8 cellular contexts compared by ENCODE assay signal in the genomic region with DNA sequence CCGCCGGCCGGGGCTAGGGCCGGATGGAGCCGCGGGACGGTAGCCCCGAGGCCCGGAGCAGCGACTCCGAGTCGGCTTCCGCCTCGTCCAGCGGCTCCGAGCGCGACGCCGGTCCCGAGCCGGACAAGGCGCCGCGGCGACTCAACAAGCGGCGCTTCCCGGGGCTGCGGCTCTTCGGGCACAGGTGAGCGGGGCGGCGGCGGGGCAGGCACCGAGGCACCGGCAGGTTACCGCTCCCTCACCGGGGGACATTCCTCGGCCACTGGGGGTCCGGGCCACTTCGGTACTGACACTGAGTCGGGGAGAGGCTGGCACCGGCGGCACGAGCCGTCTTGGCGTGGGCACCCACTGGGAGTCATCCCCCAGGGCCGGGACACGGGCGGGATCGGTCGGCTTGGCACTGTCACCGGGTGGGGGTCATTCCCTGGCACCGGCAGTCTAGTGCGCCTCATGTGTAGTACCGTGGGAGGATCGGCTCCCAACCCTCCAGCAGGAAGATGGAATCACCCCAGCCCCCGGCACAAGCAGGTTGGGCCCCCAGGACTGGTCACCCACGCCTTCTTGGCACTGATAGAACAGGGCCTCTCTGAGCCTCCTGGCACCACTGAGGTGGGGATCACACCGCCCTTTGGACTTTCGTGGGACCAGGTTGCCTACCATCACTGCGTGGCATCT. TPM values are rescaled to one million over a fixed set of nuclear protein-coding genes. Genes with fewer than 3 reads are reported as not detected.
A peak's percentile ranks its signal among the peaks of the same experiment; 100 is the strongest.
DNase-seq lines count a peak whose midpoint lies in the region; ATAC-seq and TF ChIP-seq lines count a peak whose summit lies in the region.

No MANE protein-coding gene starts in this region.

- no peak overlapping the region for H4K91ac ChIP-seq in neuronal stem cell (ENCODE audit: low read depth, low read length, poor library complexity)

- H3K36me3 ChIP-seq in neuronal stem cell (replicated peaks in 1 of 2; ENCODE audit: control insufficient read depth in 2 of 2, insufficient read depth in 2 of 2, low read length in 2 of 2): peaks cover 0 to 4% of the 10 kb centered on the region in 2 donors

- H2AFZ ChIP-seq in neuronal stem cell (ENCODE audit: low read length): peak overlapping the region; percentile 77

- peaks cover 0 to 5% (median 0%) of the 10 kb centered on the region in 3 experiments for H3K27me3 ChIP-seq in neuronal stem cell (ENCODE audit: control insufficient read depth in 3 of 3, insufficient read depth in 3 of 3, low read depth in 1 of 3, low read length in 3 of 3)

- peak overlapping the region; percentile 47 for H2BK5ac ChIP-seq in neuronal stem cell (ENCODE audit: low read length)

- no CpG with 5 or more reads among the region's 63 CpGs for WGBS in neuronal stem cell (ENCODE audit: extremely low coverage in 2 of 2, insufficient read length in 2 of 2, insufficient replicate concordance in 1 of 2), 2 donors

- TF ChIP-seq CTCF in epithelial cell of proximal tubule (conservative IDR thresholded peaks at IDR 0.05; ENCODE audit: low read depth, low read length): no peak

- H2BK15ac ChIP-seq in neuronal stem cell (ENCODE audit: low read length): peak overlapping the region; percentile 30

- no peaks in the 10 kb centered on the region for H3K9me3 ChIP-seq in T-helper 17 cell (ENCODE audit: control insufficient read depth, low read length, poor library complexity, severe bottlenecking)
- H3K9me3 ChIP-seq in neuronal stem cell (replicated peaks in 1 of 2; ENCODE audit: control insufficient read depth in 2 of 2, insufficient read depth in 1 of 2, low read depth in 1 of 2, low read length in 2 of 2): no peaks in the 10 kb centered on the region

- H3K18ac ChIP-seq in neuronal stem cell (ENCODE audit: low read length): peak overlapping the region; percentile 94

- peak overlapping the region; percentile 94 for H3K9ac ChIP-seq in neuronal stem cell (ENCODE audit: low read depth, low read length, poor library complexity)

- H3K4me2 ChIP-seq in neuronal stem cell (ENCODE audit: insufficient read depth, low read length, poor library complexity, severe bottlenecking): peak overlapping the region; percentile 95

- no peaks in the 10 kb centered on the region for H3K27me3 Mint-ChIP-seq in T-helper 17 cell

- H2BK120ac ChIP-seq in neuronal stem cell (ENCODE audit: low read depth, low read length): no peak overlapping the region

- peaks cover 72% of the 10 kb centered on the region for H3K4me1 Mint-ChIP-seq in T-helper 17 cell

- ATAC-seq in T-helper 17 cell (no peak), GM21576 (IDR thresholded peaks at IDR 0.05; ENCODE audit: unreplicated experiment) (no peak)

- H3K14ac ChIP-seq in neuronal stem cell (ENCODE audit: low read length): peak overlapping the region; percentile 97

- peak; percentile 40 to 42 for DNase-seq in stimulated activated CD4-positive, alpha-beta T cell treated with anti-CD3 and anti-CD28 coated beads, Interleukin-2, amount 100 ng/mL, for 24 hours
- no peak for DNase-seq in stimulated activated CD4-positive, alpha-beta T cell treated with anti-CD3 and anti-CD28 coated beads, Interleukin-2, amount 100 ng/mL, for 48 hours
- no peak for DNase-seq in T-helper 17 cell
- DNase-seq in epithelial cell of proximal tubule (ENCODE audit: low read depth): no peak
- no peak for DNase-seq in neuronal stem cell (ENCODE audit: low spot score)
- no peak for DNase-seq in AG20443 (ENCODE audit: low spot score)
- DNase-seq in NCI-H510A (lab: John Stamatoyannopoulos, UW): no peak

- H3K27ac Mint-ChIP-seq in T-helper 17 cell: peak overlapping the region; percentile 92

- peaks cover 13 to 23% of the 10 kb centered on the region in 2 donors for H3K4me1 ChIP-seq in neuronal stem cell (ENCODE audit: control insufficient read depth in 2 of 2, insufficient read depth in 1 of 2, low read depth in 1 of 2, low read length in 2 of 2)

- H3K36me3 Mint-ChIP-seq in T-helper 17 cell (ENCODE audit: low read depth): peaks cover 6% of the 10 kb centered on the region

- peaks cover 14% of the 10 kb centered on the region for H3K79me1 ChIP-seq in neuronal stem cell (ENCODE audit: low read depth, low read length)

- no peak overlapping the region for H3K4ac ChIP-seq in neuronal stem cell (ENCODE audit: low read length)

- no peak overlapping the region for H3K27ac ChIP-seq in neuronal stem cell (replicated peaks; ENCODE audit: low read length)

- H2AK5ac ChIP-seq in neuronal stem cell (ENCODE audit: low read depth, low read length): peak overlapping the region; percentile 66

- H4K8ac ChIP-seq in neuronal stem cell (ENCODE audit: low read depth, low read length): no peak overlapping the region

- H3K4me3 ChIP-seq in epithelial cell of proximal tubule (ENCODE audit: low read depth, low read length) (peak overlapping the region; percentile 91), neuronal stem cell (ENCODE audit: low read length in 2 of 2) (peak overlapping the region; percentile 75 to 88)

- peak overlapping the region; percentile 87 for H3K23ac ChIP-seq in neuronal stem cell (ENCODE audit: low read depth, low read length, poor library complexity)

- no peak overlapping the region for H2BK12ac ChIP-seq in neuronal stem cell (ENCODE audit: low read length)

- peak overlapping the region; percentile 97 for H3K4me3 Mint-ChIP-seq in T-helper 17 cell

RNA-seq across cellular contexts. Expression of gene DGKZ, which starts 0.5 kb away (rescaled TPM):
- total RNA-seq in T-helper 17 cell (100 to 1,000 TPM; 194 to 196 TPM), epithelial cell of proximal tubule (41.1 and 82.2 TPM in 2 replicates)
- polyA plus RNA-seq in neuronal stem cell (2013, experiment 1 of 2): 33.3 TPM
- polyA plus RNA-seq in neuronal stem cell (2013, experiment 2 of 2): 32.3 TPM

RNA-seq across cellular contexts. Expression of gene MDK, which starts 33.7 kb away (rescaled TPM):
- total RNA-seq in T-helper 17 cell: 1 to 10 TPM; 2.6 to 3.7 TPM
- 345 and 604 TPM in 2 replicates for total RNA-seq in epithelial cell of proximal tubule
- polyA plus RNA-seq in neuronal stem cell (2013, experiment 1 of 2): 1,851 TPM
- polyA plus RNA-seq in neuronal stem cell (2013, experiment 2 of 2): 1,853 TPM

RNA-seq across cellular contexts. Expression of gene CHRM4, which starts 43.8 kb away (rescaled TPM):
- 1 to 10 TPM; 4.3 to 4.8 TPM for total RNA-seq in T-helper 17 cell
- total RNA-seq in epithelial cell of proximal tubule: not detected in 2 replicates
- 0.10 TPM for polyA plus RNA-seq in neuronal stem cell (2013, experiment 1 of 2)
- 0.15 TPM for polyA plus RNA-seq in neuronal stem cell (2013, experiment 2 of 2)

Comparison
In these comparisons a context has a peak if more than half of its experiments do, and no peak if none do; other contexts are left out.
1. DNase-seq: peak in stimulated activated CD4-positive, alpha-beta T cell treated with anti-CD3 and anti-CD28 coated beads, Interleukin-2, amount 100 ng/mL, for 24 hours (2 of 2); none in stimulated activated CD4-positive, alpha-beta T cell treated with anti-CD3 and anti-CD28 coated beads, Interleukin-2, amount 100 ng/mL, for 48 hours (0 of 2), T-helper 17 cell (0 of 3), epithelial cell of proximal tubule (single experiment), neuronal stem cell (single experiment), AG20443 (single experiment) and NCI-H510A (single experiment).
2. RNA of gene MDK, which starts 33.7 kb away (total RNA-seq): 345 to 604 TPM in epithelial cell of proximal tubule; 2.6 to 3.7 TPM in T-helper 17 cell; every median in the first group is over 10 times any median in the second.